In genomic region chr2:239730897-239731296, GRCh38 we compare ENCODE assay signal across 17 cellular contexts.
DNase-seq lines count a peak whose midpoint lies in the region; ATAC-seq and TF ChIP-seq lines count a peak whose summit lies in the region.
"Had no signal": no experiment of that assay in that cellular context is flagged by ENCODE, and none has a peak within 500 bp of the region (broad histone marks: within the 10 kb centered on the region; RNA-seq: fewer than 3 reads in every experiment).

No MANE protein-coding gene starts in this region.

- H3K27ac ChIP-seq in RWPE2 (ENCODE audit: poor library complexity, severe bottlenecking) (no peak overlapping the region), suprapubic skin (no peak overlapping the region)
- H3K27ac ChIP-seq: A549, KMS-11 had no signal

- DNase-seq in RWPE2 (ENCODE audit: low spot score) (peak; percentile 29), neural crest cell (ENCODE audit: low read depth, low spot score) (no peak), suprapubic skin (ENCODE audit: low spot score in 2 of 2) (peak; percentile 18 to 26), NCI-H526 (lab: John Stamatoyannopoulos, UW) (no peak), NCI-H1048 (lab: John Stamatoyannopoulos, UW) (no peak), NOMO-1 (lab: John Stamatoyannopoulos, UW; ENCODE audit: unreplicated experiment in 2 of 2) (no peak)
- DNase-seq: IMR-90, NCI-H1105 treated with DMSO at 0.1 percent for 48 hours, NCI-H2081 treated with DMSO at 0.1 percent for 48 hours, NCI-H2171 treated with DMSO at 0.1 percent for 48 hours, NCI-H524 treated with DMSO at 0.1 percent for 48 hours, OCI-M1 had no signal

- whole genome bisulfite sequencing in suprapubic skin, result 74% methylated on average over 8 of the region's 8 CpGs

- no peaks in the 10 kb centered on the region for H3K4me1 Mint-ChIP-seq in activated T-helper 17 cell treated with anti-CD3 and anti-CD28 coated beads, Interleukin-2, amount 50 U/mL, for 72 hours
- peaks cover 20% of the 10 kb centered on the region for H3K4me1 Mint-ChIP-seq in neural crest cell
- H3K4me1 Mint-ChIP-seq: B cell, CD14-positive monocyte had no signal

- no peak for TF ChIP-seq EP300 in suprapubic skin (IDR thresholded peaks at IDR 0.05)

- H3K4me1 ChIP-seq in RWPE2 (ENCODE audit: insufficient read depth, poor library complexity, severe bottlenecking) (no peaks in the 10 kb centered on the region), suprapubic skin (peaks cover 9% of the 10 kb centered on the region)
- H3K4me1 ChIP-seq: A549 had no signal

- H3K36me3 ChIP-seq in RWPE2 (ENCODE audit: low read depth), result no peaks in the 10 kb centered on the region
- no peaks in the 10 kb centered on the region for H3K36me3 ChIP-seq in suprapubic skin

- H3K9me3 ChIP-seq in RWPE2 (ENCODE audit: severe bottlenecking) (no peaks in the 10 kb centered on the region), suprapubic skin (no peaks in the 10 kb centered on the region)
- H3K9me3 ChIP-seq: A549 had no signal

- H3K4me3 ChIP-seq in RWPE2 (ENCODE audit: severe bottlenecking), result no peak overlapping the region
- H3K4me3 ChIP-seq in suprapubic skin, result no peak overlapping the region
- H3K4me3 ChIP-seq: A549 had no signal

- no peaks in the 10 kb centered on the region for H3K27me3 Mint-ChIP-seq in activated T-helper 17 cell treated with anti-CD3 and anti-CD28 coated beads, Interleukin-2, amount 50 U/mL, for 72 hours
- no peaks in the 10 kb centered on the region for H3K27me3 Mint-ChIP-seq in neural crest cell (ENCODE audit: low read depth)
- H3K27me3 Mint-ChIP-seq: B cell had no signal

- H3K9me3 Mint-ChIP-seq in activated T-helper 17 cell treated with anti-CD3 and anti-CD28 coated beads, Interleukin-2, amount 50 U/mL, for 72 hours, result peaks cover 3% of the 10 kb centered on the region
- no peaks in the 10 kb centered on the region for H3K9me3 Mint-ChIP-seq in neural crest cell

- no peaks in the 10 kb centered on the region for H3K36me3 Mint-ChIP-seq in activated T-helper 17 cell treated with anti-CD3 and anti-CD28 coated beads, Interleukin-2, amount 50 U/mL, for 72 hours (ENCODE audit: low read depth)
- H3K36me3 Mint-ChIP-seq in neural crest cell (ENCODE audit: low read depth), result no peaks in the 10 kb centered on the region

- H3K4me3 Mint-ChIP-seq in activated T-helper 17 cell treated with anti-CD3 and anti-CD28 coated beads, Interleukin-2, amount 50 U/mL, for 72 hours, result no peak overlapping the region
- no peak overlapping the region for H3K4me3 Mint-ChIP-seq in neural crest cell
- H3K4me3 Mint-ChIP-seq: B cell, CD14-positive monocyte had no signal

- H3K27me3 ChIP-seq in RWPE2 (ENCODE audit: insufficient read depth, poor library complexity, severe bottlenecking) (no peaks in the 10 kb centered on the region), suprapubic skin (peaks cover 10% of the 10 kb centered on the region)

- TF ChIP-seq CTCF in RWPE2 (IDR thresholded peaks at IDR 0.05; ENCODE audit: poor library complexity, severe bottlenecking) (no peak), neural crest cell (conservative IDR thresholded peaks at IDR 0.05) (no peak), suprapubic skin (IDR thresholded peaks at IDR 0.05) (no peak)

- TF ChIP-seq POLR2A in suprapubic skin (IDR thresholded peaks at IDR 0.05), result no peak

- no peak for ATAC-seq in RWPE2 (ENCODE audit: low read depth)
- ATAC-seq in activated T-helper 17 cell treated with anti-CD3 and anti-CD28 coated beads, Interleukin-2, amount 50 U/mL, for 72 hours (replicated peaks), result no peak

- H3K27ac Mint-ChIP-seq in activated T-helper 17 cell treated with anti-CD3 and anti-CD28 coated beads, Interleukin-2, amount 50 U/mL, for 72 hours, result peak overlapping the region; percentile 16
- peak overlapping the region; percentile 83 for H3K27ac Mint-ChIP-seq in neural crest cell (ENCODE audit: unreplicated experiment)
- H3K27ac Mint-ChIP-seq: B cell, CD14-positive monocyte had no signal

Comparison
In these comparisons a context has a peak if more than half of its experiments do, and no peak if none do; other contexts are left out.
1. DNase-seq: peak in RWPE2 (single experiment) and suprapubic skin (2 of 2); none in neural crest cell (single experiment), NCI-H526 (0 of 2), NCI-H1048 (single experiment) and NOMO-1 (0 of 2).